ENCODE assay signal across 10 cellular contexts in genomic region chr9:101791938-101792337, GRCh38. TPM values are rescaled to one million over a fixed set of nuclear protein-coding genes. Genes with fewer than 3 reads are reported as not detected.
A peak's percentile ranks its signal among the peaks of the same experiment; 100 is the strongest.
DNase-seq lines count a peak whose midpoint lies in the region; ATAC-seq and TF ChIP-seq lines count a peak whose summit lies in the region.
"Had no signal": no experiment of that assay in that cellular context is flagged by ENCODE, and none has a peak within 500 bp of the region (broad histone marks: within the 10 kb centered on the region; RNA-seq: fewer than 3 reads in every experiment).

No MANE protein-coding gene starts in this region.

- H3K27ac Mint-ChIP-seq in T-helper 2 cell treated with Interferon-gamma antibody and Interleukin-4, amounts not matched to agents 5 μg/mL and 100 μg/mL, for 36 hours = no peak overlapping the region
- no peak overlapping the region for H3K27ac Mint-ChIP-seq in CD8-positive, alpha-beta memory T cell
- H3K27ac Mint-ChIP-seq: stimulated activated naive CD8-positive, alpha-beta T cell treated with anti-CD3 and anti-CD28 coated beads, Interleukin-15, Interleukin-2, amounts not matched to agents 100 ng/mL and 50 ng/mL, for 24 hours had no signal

- no peaks in the 10 kb centered on the region for H3K36me3 Mint-ChIP-seq in T-helper 2 cell treated with Interferon-gamma antibody and Interleukin-4, amounts not matched to agents 5 μg/mL and 100 μg/mL, for 36 hours (ENCODE audit: low read depth)
- no peaks in the 10 kb centered on the region for H3K36me3 Mint-ChIP-seq in CD8-positive, alpha-beta memory T cell

- CTCF ChIA-PET in HCT116 (lab: Charles Lee) = no interaction called here
- CTCF ChIA-PET in CD8-positive, alpha-beta memory T cell (lab: Charles Lee) = no interaction called here

- no peaks in the 10 kb centered on the region for H3K36me3 ChIP-seq in HCT116 (ENCODE audit: control insufficient read depth in 1 of 2, insufficient read depth in 2 of 2, low read length in 2 of 2)
- H3K36me3 ChIP-seq in body of pancreas (replicated peaks in 1 of 2; ENCODE audit: insufficient read depth in 1 of 2, low read depth in 2 of 2) = no peaks in the 10 kb centered on the region
- no peaks in the 10 kb centered on the region for H3K36me3 ChIP-seq in neural cell (ENCODE audit: insufficient read depth, low read length)
- H3K36me3 ChIP-seq in CD8-positive, alpha-beta memory T cell (ENCODE audit: insufficient read depth, low read length) = no peaks in the 10 kb centered on the region

- no peak for TF ChIP-seq EP300 in neural cell (conservative IDR thresholded peaks at IDR 0.05; ENCODE audit: poor library complexity, severe bottlenecking)

- H3K27me3 Mint-ChIP-seq in T-helper 2 cell treated with Interferon-gamma antibody and Interleukin-4, amounts not matched to agents 5 μg/mL and 100 μg/mL, for 36 hours (ENCODE audit: low read depth) = no peaks in the 10 kb centered on the region
- no peaks in the 10 kb centered on the region for H3K27me3 Mint-ChIP-seq in CD8-positive, alpha-beta memory T cell

- intact Hi-C loops in HCT116 (cut with micrococcal nuclease) = no loop called here
- intact Hi-C loops in body of pancreas (cut with DNase I) = no loop called here

- POLR2A ChIA-PET in HCT116 (lab: Charles Lee) = no interaction called here
- POLR2A ChIA-PET in CD8-positive, alpha-beta memory T cell (lab: Charles Lee) = no interaction called here

- H3K9ac ChIP-seq in HCT116 (ENCODE audit: low read length) (no peak overlapping the region), neural cell (ENCODE audit: low read length) (no peak overlapping the region)

- no peak overlapping the region for H3K27ac ChIP-seq in HCT116 (ENCODE audit: low read depth, low read length)
- no peak overlapping the region for H3K27ac ChIP-seq in body of pancreas
- H3K27ac ChIP-seq in neural cell (ENCODE audit: low read length) = no peak overlapping the region
- H3K27ac ChIP-seq in CD8-positive, alpha-beta memory T cell (ENCODE audit: low read depth, low read length) = no peak overlapping the region

- H4K20me1 ChIP-seq in HCT116 (ENCODE audit: insufficient read depth) = no peaks in the 10 kb centered on the region
- no peaks in the 10 kb centered on the region for H4K20me1 ChIP-seq in neural cell (ENCODE audit: insufficient read depth)

- H3F3A ChIP-seq in neural cell (ENCODE audit: insufficient read depth, low read length, poor library complexity, severe bottlenecking) = no peaks in the 10 kb centered on the region

- H3K9me3 ChIP-seq in HCT116 (ENCODE audit: control insufficient read depth in 1 of 2, insufficient read depth in 1 of 2, low read depth in 1 of 2, low read length in 2 of 2) (no peaks in the 10 kb centered on the region), body of pancreas (no peaks in the 10 kb centered on the region), neural cell (ENCODE audit: low read length) (no peaks in the 10 kb centered on the region)
- H3K9me3 ChIP-seq in CD8-positive, alpha-beta memory T cell (ENCODE audit: low read length) = no peaks in the 10 kb centered on the region

- H3K9me2 ChIP-seq in HCT116 (ENCODE audit: insufficient read depth) = no peaks in the 10 kb centered on the region
- H3K9me2 ChIP-seq in neural cell (ENCODE audit: insufficient read depth, low read length) = no peaks in the 10 kb centered on the region

- ATAC-seq in HCT116 (peak; percentile 87), body of pancreas (no peak)

- TF ChIP-seq POLR2A in HCT116 (IDR thresholded peaks at IDR 0.05; ENCODE audit: borderline replicate concordance, extremely low read depth, insufficient read depth, insufficient read length) (no peak), body of pancreas (IDR thresholded peaks at IDR 0.05) (no peak)

- no peak overlapping the region for H3K4me3 Mint-ChIP-seq in T-helper 2 cell treated with Interferon-gamma antibody and Interleukin-4, amounts not matched to agents 5 μg/mL and 100 μg/mL, for 36 hours
- H3K4me3 Mint-ChIP-seq in CD8-positive, alpha-beta memory T cell = no peak overlapping the region
- H3K4me3 Mint-ChIP-seq: stimulated activated naive CD8-positive, alpha-beta T cell treated with anti-CD3 and anti-CD28 coated beads, Interleukin-15, Interleukin-2, amounts not matched to agents 100 ng/mL and 50 ng/mL, for 24 hours had no signal

- TF ChIP-seq CTCF in HCT116 (IDR thresholded peaks at IDR 0.05 in 2 of 3, conservative IDR thresholded peaks at IDR 0.05 in 1 of 3; ENCODE audit: borderline replicate concordance in 1 of 3, insufficient read depth in 1 of 3, low read depth in 2 of 3, low read length in 2 of 3) = peak in 2 of 3 experiments; percentile 48 to 62; a peak in 4 of 6 replicates
- peak in 5 of 7 experiments; percentile 12 to 51 (median 37) for TF ChIP-seq CTCF in body of pancreas (IDR thresholded peaks at IDR 0.05)
- peak; percentile 81 for TF ChIP-seq CTCF in neural cell (IDR thresholded peaks at IDR 0.05; ENCODE audit: poor library complexity, severe bottlenecking)

- H2AFZ ChIP-seq in HCT116 (ENCODE audit: low read depth, low read length, poor library complexity, severe bottlenecking) (no peak overlapping the region), neural cell (ENCODE audit: low read depth, low read length) (no peak overlapping the region)

- H3K27me3 ChIP-seq in HCT116 (ENCODE audit: insufficient read depth, low read length) (no peaks in the 10 kb centered on the region), body of pancreas (no peaks in the 10 kb centered on the region), neural cell (ENCODE audit: insufficient read depth, low read depth, low read length) (no peaks in the 10 kb centered on the region)
- no peaks in the 10 kb centered on the region for H3K27me3 ChIP-seq in CD8-positive, alpha-beta memory T cell (ENCODE audit: insufficient read depth, low read length, poor library complexity, severe bottlenecking)

- H3K9me3 Mint-ChIP-seq in T-helper 2 cell treated with Interferon-gamma antibody and Interleukin-4, amounts not matched to agents 5 μg/mL and 100 μg/mL, for 36 hours = no peaks in the 10 kb centered on the region
- peaks cover 0 to 8% (median 0%) of the 10 kb centered on the region in 5 donors for H3K9me3 Mint-ChIP-seq in CD8-positive, alpha-beta memory T cell
- H3K9me3 Mint-ChIP-seq: stimulated activated naive CD8-positive, alpha-beta T cell treated with anti-CD3 and anti-CD28 coated beads, Interleukin-15, Interleukin-2, amounts not matched to agents 100 ng/mL and 50 ng/mL, for 24 hours had no signal

- no TSS peak for BruUV-seq in HCT116 (replicated peaks; lab: Mats Ljungman, UMichigan)

- DNase-seq in DMS53 (lab: John Stamatoyannopoulos, UW) (peak; percentile 67), HCT116 (ENCODE audit: low read depth, low spot score) (peak; percentile 10), NCI-H345 treated with DMSO at 0.1 percent for 48 hours (lab: John Stamatoyannopoulos, UW; ENCODE audit: unreplicated experiment) (peak; percentile 1), body of pancreas (peak; percentile 20 to 54 (median 33)), T-helper 9 cell (no peak)
- DNase-seq in T-helper 2 cell treated with Interferon-gamma antibody and Interleukin-4, amounts not matched to agents 5 μg/mL and 100 μg/mL, for 36 hours (ENCODE audit: low spot score) = no peak
- no peak for DNase-seq in CD8-positive, alpha-beta memory T cell

- H3K4me1 ChIP-seq in HCT116 (ENCODE audit: control insufficient read depth in 1 of 2, insufficient read depth in 2 of 2, low read length in 2 of 2) (no peaks in the 10 kb centered on the region), body of pancreas (no peaks in the 10 kb centered on the region)
- H3K4me1 ChIP-seq in CD8-positive, alpha-beta memory T cell (ENCODE audit: insufficient read depth, low read length) = no peaks in the 10 kb centered on the region

- H3K79me2 ChIP-seq in HCT116 (ENCODE audit: insufficient read depth, low read length) (no peaks in the 10 kb centered on the region), neural cell (replicated peaks; ENCODE audit: insufficient read depth, low read length) (no peaks in the 10 kb centered on the region)

- no peaks in the 10 kb centered on the region for H3K4me1 Mint-ChIP-seq in T-helper 2 cell treated with Interferon-gamma antibody and Interleukin-4, amounts not matched to agents 5 μg/mL and 100 μg/mL, for 36 hours (ENCODE audit: low read depth)
- no peaks in the 10 kb centered on the region for H3K4me1 Mint-ChIP-seq in CD8-positive, alpha-beta memory T cell

- no peak overlapping the region for H3K4me2 ChIP-seq in HCT116 (ENCODE audit: low read length)
- no peak overlapping the region for H3K4me2 ChIP-seq in neural cell (ENCODE audit: low read length)

- peak; percentile 54 for TF ChIP-seq RAD21 in HCT116 (IDR thresholded peaks at IDR 0.05; ENCODE audit: low read depth)
- peak; percentile 82 for TF ChIP-seq RAD21 in neural cell (conservative IDR thresholded peaks at IDR 0.05)

- no peak overlapping the region for H3K4me3 ChIP-seq in HCT116 (replicated peaks in 1 of 2; ENCODE audit: low read depth in 1 of 2, low read length in 2 of 2)
- no peak overlapping the region for H3K4me3 ChIP-seq in body of pancreas
- no peak overlapping the region for H3K4me3 ChIP-seq in neural cell (ENCODE audit: low read length)
- no peak overlapping the region for H3K4me3 ChIP-seq in CD8-positive, alpha-beta memory T cell (ENCODE audit: low read length)

- 0 to 9% methylated on average over 3 of the region's 3 CpGs for WGBS in body of pancreas, 2 donors

- RAD21 ChIA-PET in HCT116 (lab: Charles Lee; ENCODE audit: low non-redundant PET in 1 of 2, low total read pairs in 2 of 2, uncharacterized antibody in 2 of 2, unreplicated experiment in 2 of 2) = no interaction called here

TF ChIP-seq in neural cell, 6 proteins besides CTCF, POLR2A, EP300 and RAD21:
- peak; percentile 79 for TF ChIP-seq SMC3 (conservative IDR thresholded peaks at IDR 0.05; ENCODE audit: poor library complexity)
- TF ChIP-seq TAF1 (IDR thresholded peaks at IDR 0.05; ENCODE audit: low read depth) = no peak

RNA-seq across cellular contexts. Expression of gene GRIN3A, which starts 53.5 kb away (rescaled TPM):
- total RNA-seq in HCT116 (2021; ENCODE audit: unreplicated experiment) (not detected), body of pancreas (under 1 TPM in 1 of 2 donors, not detected in 1; under 0.01 TPM)
- 0.08 and 0.09 TPM in 2 replicates for polyA plus RNA-seq in HCT116 (2012)
- polyA plus RNA-seq in neural cell = 0.18 and 0.59 TPM in 2 replicates
- polyA minus RNA-seq in neural cell = 1.9 and 2.5 TPM in 2 replicates
- not detected for total RNA-seq in CD8-positive, alpha-beta memory T cell
- 0.03 TPM for polyA plus RNA-seq in CD8-positive, alpha-beta memory T cell
- total RNA-seq: LHCN-M2 had no signal

Comparison
In these comparisons a context has a peak if more than half of its experiments do, and no peak if none do; other contexts are left out.
1. DNase-seq: peak in DMS53 (single experiment), HCT116 (single experiment), NCI-H345 treated with DMSO at 0.1 percent for 48 hours (single experiment) and body of pancreas (4 of 4); none in T-helper 9 cell (single experiment), T-helper 2 cell treated with Interferon-gamma antibody and Interleukin-4, amounts not matched to agents 5 μg/mL and 100 μg/mL, for 36 hours (single experiment) and CD8-positive, alpha-beta memory T cell (0 of 5).
2. Peak in every context shown above with its lines, with median percentiles within 50 percentile points of each other: CTCF ChIP-seq.